1 cellular context compared by ENCODE assay signal in the genomic region with DNA sequence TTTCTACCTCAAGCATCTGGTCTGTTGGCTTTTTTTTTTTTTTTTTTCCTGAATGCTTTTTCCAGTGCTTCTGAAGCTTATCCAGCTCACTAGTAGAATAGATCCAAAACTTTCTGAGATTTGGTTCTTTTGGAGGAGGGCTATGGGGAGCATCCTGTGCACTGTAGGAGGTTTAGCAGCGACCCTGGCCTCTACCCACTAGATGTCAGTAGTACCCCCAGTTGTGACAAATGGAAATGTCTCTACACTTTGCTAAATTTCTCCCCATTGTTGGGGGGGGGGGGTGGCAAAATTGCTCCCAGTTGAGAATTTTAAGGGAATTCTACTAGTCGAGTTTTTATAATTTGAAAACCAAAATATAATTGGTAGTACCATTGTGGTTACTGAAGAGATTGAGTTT.
TF ChIP-seq lines count a peak whose summit lies in the region.

No MANE protein-coding gene starts in this region.

TF ChIP-seq in H1, 55 proteins besides CTCF, POLR2A, EP300 and RAD21 (continued from another document):
- TF ChIP-seq HDAC6 (IDR thresholded peaks at IDR 0.05; ENCODE audit: low read depth, low read length), result no peak
- TF ChIP-seq BACH1 (IDR thresholded peaks at IDR 0.05; ENCODE audit: low read length), result no peak
- no peak for TF ChIP-seq CBX5 (IDR thresholded peaks at IDR 0.05; ENCODE audit: low read depth, low read length)
- no peak for TF ChIP-seq CBX8 (IDR thresholded peaks at IDR 0.05; ENCODE audit: borderline replicate concordance, low read depth, low read length)
- TF ChIP-seq SP1 (IDR thresholded peaks at IDR 0.05; ENCODE audit: low read depth, low read length), result no peak
